Comparison of ENCODE assay signal across 8 cellular contexts in genomic region chr11:705646-706438, GRCh38. TPM values are rescaled to one million over a fixed set of nuclear protein-coding genes. Genes with fewer than 3 reads are reported as not detected.
DNase-seq lines count a peak whose midpoint lies in the region; ATAC-seq, FAIRE-seq and TF ChIP-seq lines count a peak whose summit lies in the region.

EPS8L2 (plus strand) TSS chr11:706231; CDS start chr11:709408, 3,177 bp downstream.

- H3K27ac ChIP-seq in H1 (ENCODE audit: low read depth, low read length) (no peak within 1 kb of the TSS), muscle layer of colon (ENCODE audit: low read depth, low read length) (peak within 1 kb of the TSS; percentile 76)

- peak within 1 kb of the TSS; percentile 71 for H4K8ac ChIP-seq in H1 (ENCODE audit: extremely low read depth, insufficient read depth, low read length)

- no peak for TF ChIP-seq EP300 in H1 (IDR thresholded peaks at IDR 0.05; ENCODE audit: borderline replicate concordance in 1 of 2, low read depth in 2 of 2, low read length in 2 of 2)

- no peak within 1 kb of the TSS for H2AFZ ChIP-seq in H1 (ENCODE audit: low read length)

- 32% methylated on average over 14 of the region's 90 CpGs; no CpG with 5 or more reads in 1 of the 2 experiments for WGBS in H1 (ENCODE audit: extremely low coverage in 1 of 2, insufficient coverage in 1 of 2, insufficient read length in 1 of 2, insufficient replicate concordance in 2 of 2, low coverage in 1 of 2, low lambda C conversion rate in 2 of 2, missing lambda C conversion rate in 1 of 2), 2 experiments

- H3K4me3 ChIP-seq in AG10803 (ENCODE audit: low read length) = peak within 1 kb of the TSS; percentile 89
- H3K4me3 ChIP-seq in H1 (ENCODE audit: extremely low read depth in 1 of 4, insufficient read depth in 2 of 4, low read depth in 3 of 4, low read length in 4 of 4) = peak within 1 kb of the TSS; percentile 38 to 64 (median 49)
- H3K4me3 ChIP-seq in muscle layer of colon (ENCODE audit: low read depth in 1 of 2, low read length in 2 of 2) = peak within 1 kb of the TSS; percentile 66 to 75

- H3K79me1 ChIP-seq in H1 (ENCODE audit: low read depth, low read length) = no peaks in the 10 kb centered on the region

- H4K5ac ChIP-seq in H1 (ENCODE audit: insufficient read length, low read depth, low read length) = peak within 1 kb of the TSS; percentile 38

- peak within 1 kb of the TSS; percentile 97 for H3K18ac ChIP-seq in H1 (ENCODE audit: extremely low read depth, low read length)

- peak within 1 kb of the TSS; percentile 55 for H3K14ac ChIP-seq in H1 (ENCODE audit: insufficient read length)

- H2AK5ac ChIP-seq in H1 (ENCODE audit: low read depth, low read length) = peak within 1 kb of the TSS; percentile 86; the same call in 1 of the 2 replicates

- H4K91ac ChIP-seq in H1 (replicated peaks; ENCODE audit: insufficient read length, low read length) = peak within 1 kb of the TSS; percentile 94

- H3K79me2 ChIP-seq in H1 (ENCODE audit: control insufficient read depth in 1 of 2, insufficient read depth in 2 of 2, low read length in 2 of 2) = no peaks in the 10 kb centered on the region

- H2BK15ac ChIP-seq in H1 (ENCODE audit: low read length) = peak within 1 kb of the TSS; percentile 97

- peak within 1 kb of the TSS; percentile 68; the same call in 1 of the 2 replicates for H2BK12ac ChIP-seq in H1 (ENCODE audit: low read depth, low read length)

- peak within 1 kb of the TSS; percentile 62 to 85 for H3K4me2 ChIP-seq in H1 (ENCODE audit: insufficient read depth in 1 of 2, low read depth in 2 of 2, low read length in 2 of 2)

- H3K36me3 ChIP-seq in H1 (ENCODE audit: control insufficient read depth in 2 of 4, insufficient read depth in 4 of 4, low read length in 3 of 4) = no peaks in the 10 kb centered on the region
- H3K36me3 ChIP-seq in muscle layer of colon (ENCODE audit: insufficient read depth, low read length) = peaks cover 13% of the 10 kb centered on the region

- H3K9me3 ChIP-seq in H1 (ENCODE audit: insufficient read depth in 2 of 2, low read depth in 1 of 2, low read length in 1 of 2) = no peaks in the 10 kb centered on the region
- H3K9me3 ChIP-seq in muscle layer of colon (ENCODE audit: low read length) = no peaks in the 10 kb centered on the region

- H2BK5ac ChIP-seq in H1 (ENCODE audit: low read depth, low read length) = peak within 1 kb of the TSS; percentile 83; the same call in 1 of the 2 replicates

- TF ChIP-seq RAD21 in H1 (IDR thresholded peaks at IDR 0.05 in 1 of 2, conservative IDR thresholded peaks at IDR 0.05 in 1 of 2; ENCODE audit: low read depth in 2 of 2, low read length in 2 of 2) = no peak

- in situ Hi-C loops in GM13976 (cut with MboI; ENCODE audit: low sequenced_read_pairs, unreplicated experiment) = no loop called here

- peaks cover 0 to 47% (median 33%) of the 10 kb centered on the region in 4 experiments; a peak in 6 of 7 replicates for H3K4me1 ChIP-seq in H1 (replicated peaks in 1 of 4; ENCODE audit: control insufficient read depth in 3 of 4, insufficient read depth in 4 of 4, low read length in 3 of 4)
- H3K4me1 ChIP-seq in muscle layer of colon (ENCODE audit: insufficient read depth, low read length) = peaks cover 12% of the 10 kb centered on the region

- ATAC-seq in HG02840 (IDR thresholded peaks at IDR 0.05; ENCODE audit: low FRiP score, unreplicated experiment) = no peak

- peak within 1 kb of the TSS; percentile 98 for H3K4ac ChIP-seq in H1 (replicated peaks; ENCODE audit: insufficient read length, low read depth, low read length)

- DNase-seq in AG10803 (ENCODE audit: low read depth) = no peak
- DNase-seq in LHCN-M2 (ENCODE audit: low read depth) = no peak
- peak in 1 of 2 experiments; percentile 73 for DNase-seq in H1 (ENCODE audit: low read depth in 1 of 2, low spot score in 2 of 2)
- no peak for DNase-seq in SK-N-DZ (ENCODE audit: low spot score)
- no peak for DNase-seq in inferior parietal cortex (ENCODE audit: extremely low spot score)
- no peak for DNase-seq in GM13976 (ENCODE audit: low spot score)

- H4K20me1 ChIP-seq in H1 (replicated peaks in 1 of 2; ENCODE audit: control insufficient read depth in 1 of 2, insufficient read depth in 2 of 2, low read length in 2 of 2) = peaks cover 1 to 2% of the 10 kb centered on the region in 2 experiments

- TF ChIP-seq CTCF in AG10803 (conservative IDR thresholded peaks at IDR 0.05; ENCODE audit: low read length) (no peak), H1 (IDR thresholded peaks at IDR 0.05; ENCODE audit: control extremely low read depth in 1 of 3, insufficient read depth in 1 of 3, low read depth in 1 of 3, low read length in 3 of 3) (no peak; a peak in 1 of 4 replicates), GM13976 (IDR thresholded peaks at IDR 0.05; ENCODE audit: borderline replicate concordance, control extremely low read depth, extremely low read depth, insufficient read depth, missing control alignments) (no peak)

- peak within 1 kb of the TSS in 1 of 4 experiments; percentile 8; a peak in 3 of 7 replicates for H3K9ac ChIP-seq in H1 (replicated peaks in 1 of 4; ENCODE audit: extremely low read depth in 1 of 4, low read depth in 3 of 4, low read length in 3 of 4)
- H3K9ac ChIP-seq in muscle layer of colon (ENCODE audit: low read length) = peak within 1 kb of the TSS; percentile 39

- peak within 1 kb of the TSS; percentile 39 for H3K56ac ChIP-seq in H1 (replicated peaks; ENCODE audit: insufficient read length, low read depth, low read length)

- CTCF ChIA-PET in H1 (lab: Charles Lee; ENCODE audit: partially characterized antibody) = interaction anchor here (1.6 to 3.6 kb wide), 4 partner anchors 9 to 22 kb away, joined by 8 to 22 read pairs (median 18); partner anchors contain the start of genes DEAF1 and TMEM80

- POLR2A ChIA-PET in H1 (lab: Charles Lee; ENCODE audit: partially characterized antibody) = interaction anchor here (1.0 to 2.4 kb wide), 10 partner anchors 10 to 85 kb away, joined by 3 to 16 read pairs (median 4); partner anchors contain the start of genes CEND1, DEAF1, TALDO1 and TMEM80

- H2BK120ac ChIP-seq in H1 (replicated peaks; ENCODE audit: low read depth, low read length) = peak within 1 kb of the TSS; percentile 54

- TF ChIP-seq POLR2A in H1 (IDR thresholded peaks at IDR 0.05; ENCODE audit: control extremely low read depth in 1 of 2, low read depth in 2 of 2, low read length in 2 of 2) = no peak

- H3K23me2 ChIP-seq in H1 (ENCODE audit: low read depth, low read length) = peaks cover 8% of the 10 kb centered on the region; the same call in 1 of the 2 replicates

- no peak within 1 kb of the TSS for H3K23ac ChIP-seq in H1 (ENCODE audit: insufficient read length)

- H3K27me3 ChIP-seq in H1 (replicated peaks in 1 of 4; ENCODE audit: control insufficient read depth in 3 of 4, extremely low read depth in 1 of 4, insufficient read depth in 3 of 4, low read length in 3 of 4) (no peaks in the 10 kb centered on the region), muscle layer of colon (ENCODE audit: control insufficient read depth in 1 of 2, insufficient read depth in 2 of 2, low read length in 2 of 2) (peaks cover 0 to 9% of the 10 kb centered on the region in 2 donors)

- no peak for FAIRE-seq in H1 (lab: Jason Lieb, UNC)

- peak within 1 kb of the TSS; percentile 72; the same call in 1 of the 2 replicates for H2BK20ac ChIP-seq in H1 (ENCODE audit: low read length)

TF ChIP-seq in H1, 55 proteins besides CTCF, POLR2A, EP300 and RAD21:
- TF ChIP-seq TCF12 (IDR thresholded peaks at IDR 0.05; ENCODE audit: low read depth, low read length) (no peak), BACH1 (IDR thresholded peaks at IDR 0.05; ENCODE audit: low read length) (no peak), KDM4A (IDR thresholded peaks at IDR 0.05; ENCODE audit: low read depth, low read length, severe bottlenecking) (no peak), ASH2L (IDR thresholded peaks at IDR 0.05; ENCODE audit: low read length) (no peak), NANOG (IDR thresholded peaks at IDR 0.05; ENCODE audit: insufficient read depth, low read depth, low read length, poor library complexity, severe bottlenecking) (no peak), KDM1A (IDR thresholded peaks at IDR 0.05; ENCODE audit: borderline replicate concordance, low read length) (no peak), CHD1 (IDR thresholded peaks at IDR 0.05; ENCODE audit: low read depth, low read length) (no peak), SUZ12 (IDR thresholded peaks at IDR 0.05; ENCODE audit: low read length) (no peak), CHD2 (IDR thresholded peaks at IDR 0.05; ENCODE audit: low read length) (no peak), SP4 (IDR thresholded peaks at IDR 0.05; ENCODE audit: low read length) (no peak), ATF3 (IDR thresholded peaks at IDR 0.05; ENCODE audit: insufficient read depth, low read depth, low read length) (no peak), SP1 (IDR thresholded peaks at IDR 0.05; ENCODE audit: low read depth, low read length) (no peak), MAX (IDR thresholded peaks at IDR 0.05) (no peak)
TF ChIP-seq in H1: peak in this region for 0.

RNA-seq across cellular contexts. Expression of gene EPS8L2, which starts in this region (rescaled TPM):
- 10.9 and 16.9 TPM in 2 replicates for total RNA-seq in LHCN-M2 (2014; rRNA removed)
- 20.4 TPM for polyA plus RNA-seq in LHCN-M2 (2012)
- total RNA-seq in H1 (2021; fragmentation: NEBNext Ultra II Directional; extraction: Animal tissue kit (Norgen Biotek cat#: 25700)) = 38.5 and 44.3 TPM in 2 replicates
- polyA plus RNA-seq in H1 (2011; rRNA removed) = 57.0 and 65.3 TPM in 2 replicates
- 62.3 TPM for polyA plus RNA-seq in H1 (2011; cell fraction: cytosol; rRNA removed)
- polyA plus RNA-seq in H1 (2011; cell fraction: nucleus; rRNA removed) = 176 TPM
- polyA plus RNA-seq in H1 (2012, experiment 1 of 2) = 53.1 to 74.7 TPM (median 60.2 TPM) in 4 replicates
- 39.4 TPM for polyA plus RNA-seq in H1 (2012, experiment 2 of 2)
- 35.7 TPM for polyA plus RNA-seq in H1 (2013, experiment 1 of 2)
- polyA plus RNA-seq in H1 (2013, experiment 2 of 2) = 35.5 TPM
- 16.3 and 16.5 TPM in 2 replicates for polyA minus RNA-seq in H1 (2011; rRNA and poly(A)+ RNA removed)
- 23.9 TPM for polyA minus RNA-seq in H1 (2011; cell fraction: cytosol; rRNA and poly(A)+ RNA removed)
- polyA minus RNA-seq in H1 (2011; cell fraction: nucleus; rRNA and poly(A)+ RNA removed) = 34.5 TPM
- polyA plus RNA-seq in SK-N-DZ (2014; cell fraction: cytosol; rRNA removed) = 0.63 and 1.4 TPM in 2 replicates
- polyA plus RNA-seq in SK-N-DZ (2014; cell fraction: nucleus; rRNA removed) = 1.3 and 1.7 TPM in 2 replicates
